8 cellular contexts compared by ENCODE assay signal in the genomic region with DNA sequence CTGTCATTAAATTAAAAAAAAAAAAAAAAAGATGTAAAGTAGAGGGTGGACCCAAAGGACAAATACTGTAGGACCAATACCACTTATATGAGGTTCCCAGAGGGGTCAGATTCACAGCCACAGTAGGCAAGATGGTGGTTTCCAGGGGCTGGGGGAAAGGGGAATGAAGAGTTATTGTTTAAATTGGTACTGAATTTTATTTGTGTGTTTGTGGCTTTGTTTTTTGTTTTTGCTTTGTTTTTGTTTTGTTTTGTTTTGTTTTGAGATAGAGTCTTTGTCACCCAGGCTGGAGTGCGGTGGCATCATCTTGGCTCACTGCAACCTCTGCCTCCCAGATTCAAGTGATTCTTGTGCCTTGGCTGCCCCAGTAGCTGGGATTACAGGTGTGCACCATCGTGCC.
"Had no signal": no experiment of that assay in that cellular context is flagged by ENCODE, and none has a peak within 500 bp of the region (broad histone marks: within the 10 kb centered on the region; RNA-seq: fewer than 3 reads in every experiment).

No MANE protein-coding gene starts in this region.

- H3K9me3 Mint-ChIP-seq: IgD-negative memory B cell had no signal

- ATAC-seq: HCT116, HepG2 had no signal

- H3K4me1 Mint-ChIP-seq: IgD-negative memory B cell had no signal

- DNase-seq: GOT3, H7, KG1 had no signal

- H3K27me3 Mint-ChIP-seq: IgD-negative memory B cell had no signal

- H3K27ac Mint-ChIP-seq: IgD-negative memory B cell had no signal

- H3K4me1 ChIP-seq: HAP-1 had no signal

- FAIRE-seq: HepG2 had no signal

- H3K4me3 Mint-ChIP-seq: IgD-negative memory B cell had no signal

- H3K27ac ChIP-seq: HL-60 had no signal

- H3K36me3 Mint-ChIP-seq: IgD-negative memory B cell had no signal

- H3K36me3 ChIP-seq: HAP-1 had no signal

- H3K4me3 ChIP-seq: HAP-1 had no signal

- H3K9me3 ChIP-seq: HAP-1 had no signal
